ENCODE assay signal across 19 cellular contexts in the genomic region with DNA sequence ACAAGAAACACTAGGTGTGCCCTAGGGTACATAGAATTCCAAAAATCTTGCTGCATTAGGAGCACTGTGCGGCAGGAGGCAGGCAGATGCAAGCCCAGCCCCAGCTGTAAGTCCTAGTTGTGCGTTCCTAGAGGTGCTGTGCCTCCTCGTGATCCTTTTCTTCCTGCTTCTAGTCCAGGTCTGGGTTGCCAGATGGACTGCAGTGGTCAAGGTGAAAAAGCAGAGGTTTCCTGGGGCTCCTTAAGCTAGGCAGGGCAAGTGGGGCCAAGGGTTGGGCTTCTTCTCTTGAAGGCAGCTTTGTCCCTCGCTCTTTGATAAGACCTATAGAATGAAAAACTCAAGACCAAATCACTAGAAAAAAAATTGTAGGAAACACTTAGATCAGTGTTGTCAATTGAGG.
"Had no signal": no experiment of that assay in that cellular context is flagged by ENCODE, and none has a peak within 500 bp of the region (broad histone marks: within the 10 kb centered on the region; RNA-seq: fewer than 3 reads in every experiment).

No MANE protein-coding gene starts in this region.

- H3K27ac ChIP-seq: body of pancreas, foreskin keratinocyte, parathyroid adenoma had no signal

- H3K9me3 Mint-ChIP-seq: activated CD4-positive, alpha-beta memory T cell treated with anti-CD3 and anti-CD28 coated beads for 36 hours; activated naive CD4-positive, alpha-beta T cell treated with anti-CD3 and anti-CD28 coated beads, Interleukin-2, amount 50 U/mL, for 24 hours; activated T-cell treated with anti-CD3 and anti-CD28 coated beads, Interleukin-2, amount 50 U/mL, for 4 hours; central memory CD8-positive, alpha-beta T cell; stimulated activated naive B cell treated with anti-CD40 and anti-IgM and Interleukin-4, amounts not matched to agents 10 μg/mL and 1 μg/mL and 100 μg/mL, for 72 hours; T-cell had no signal

- H3K4me1 ChIP-seq: body of pancreas, foreskin keratinocyte, parathyroid adenoma, thyroid gland had no signal

- ATAC-seq: activated CD4-positive, alpha-beta T cell treated with anti-CD3 and anti-CD28 coated beads for 36 hours; activated T-cell treated with anti-CD3 and anti-CD28 coated beads, Interleukin-2, amount 50 U/mL, for 4 hours; body of pancreas; foreskin keratinocyte; stimulated activated naive B cell treated with anti-CD40 and anti-IgM and Interleukin-4, amounts not matched to agents 10 μg/mL and 1 μg/mL and 100 μg/mL, for 72 hours; T-cell had no signal

- H3K27ac Mint-ChIP-seq: activated CD4-positive, alpha-beta memory T cell treated with anti-CD3 and anti-CD28 coated beads for 36 hours; activated CD4-positive, alpha-beta T cell treated with anti-CD3 and anti-CD28 coated beads for 36 hours; activated naive CD4-positive, alpha-beta T cell treated with anti-CD3 and anti-CD28 coated beads, Interleukin-2, amount 50 U/mL, for 24 hours; stimulated activated naive B cell treated with anti-CD40 and anti-IgM and Interleukin-4, amounts not matched to agents 10 μg/mL and 1 μg/mL and 100 μg/mL, for 72 hours; T-cell had no signal

- H3K4me3 ChIP-seq: body of pancreas, thyroid gland had no signal

- DNase-seq: activated CD4-positive, alpha-beta memory T cell treated with anti-CD3 and anti-CD28 coated beads for 36 hours; activated CD4-positive, alpha-beta T cell treated with anti-CD3 and anti-CD28 coated beads for 36 hours; activated effector memory CD4-positive, alpha-beta T cell treated with anti-CD3 and anti-CD28 coated beads, Interleukin-2, amount 50 U/mL, for 16 hours; activated T-cell treated with anti-CD3 and anti-CD28 coated beads, Interleukin-2, amount 50 U/mL, for 4 hours; body of pancreas; cortex of kidney; effector CD4-positive, alpha-beta T cell; foreskin keratinocyte; left ventricle myocardium superior; midbrain; stimulated activated CD4-positive, alpha-beta T cell treated with anti-CD3 and anti-CD28 coated beads, Interleukin-2, amount 100 ng/mL, for 48 hours; stimulated activated naive B cell treated with anti-CD40 and anti-IgM and Interleukin-4, amounts not matched to agents 10 μg/mL and 1 μg/mL and 100 μg/mL, for 72 hours; T-cell; T-helper 9 cell; thyroid gland had no signal

- H3K27me3 ChIP-seq: body of pancreas, foreskin keratinocyte, thyroid gland had no signal

- H3K9ac ChIP-seq: parathyroid adenoma had no signal

- H3K4me3 Mint-ChIP-seq: activated CD4-positive, alpha-beta memory T cell treated with anti-CD3 and anti-CD28 coated beads for 36 hours; activated CD4-positive, alpha-beta T cell treated with anti-CD3 and anti-CD28 coated beads for 36 hours; activated naive CD4-positive, alpha-beta T cell treated with anti-CD3 and anti-CD28 coated beads, Interleukin-2, amount 50 U/mL, for 24 hours; activated T-cell treated with anti-CD3 and anti-CD28 coated beads, Interleukin-2, amount 50 U/mL, for 4 hours; central memory CD8-positive, alpha-beta T cell; stimulated activated naive B cell treated with anti-CD40 and anti-IgM and Interleukin-4, amounts not matched to agents 10 μg/mL and 1 μg/mL and 100 μg/mL, for 72 hours; T-cell had no signal

- H3K79me2 ChIP-seq: parathyroid adenoma had no signal

- H3K9me3 ChIP-seq: body of pancreas, thyroid gland had no signal

- FAIRE-seq: urothelium cell line had no signal
